Comparison of ENCODE assay signal across 18 cellular contexts in genomic region chr1:1246230-1246600, GRCh38. TPM values are rescaled to one million over a fixed set of nuclear protein-coding genes. Genes with fewer than 3 reads are reported as not detected.
A peak's percentile ranks its signal among the peaks of the same experiment; 100 is the strongest.
DNase-seq lines count a peak whose midpoint lies in the region; ATAC-seq, FAIRE-seq and TF ChIP-seq lines count a peak whose summit lies in the region.
"Had no signal": no experiment of that assay in that cellular context is flagged by ENCODE, and none has a peak within 500 bp of the region (broad histone marks: within the 10 kb centered on the region; RNA-seq: fewer than 3 reads in every experiment).

No MANE protein-coding gene starts in this region.

- H3K27ac ChIP-seq in K562 (ENCODE audit: extremely low read depth, low read depth, low read length) (no peak overlapping the region), suprapubic skin (no peak overlapping the region)

- no peak overlapping the region for H3K4me3 ChIP-seq in K562
- peak overlapping the region; percentile 33 for H3K4me3 ChIP-seq in suprapubic skin

- no peak overlapping the region for H3K4me2 ChIP-seq in K562 (ENCODE audit: insufficient read depth, low read length)

- no peak overlapping the region for H2AFZ ChIP-seq in K562 (ENCODE audit: low read depth, low read length)

- BruUV-seq in K562 (replicated peaks; lab: Mats Ljungman, UMichigan) = no TSS peak

- no peaks in the 10 kb centered on the region for H3K27me3 ChIP-seq in K562 (ENCODE audit: control insufficient read depth in 2 of 2, insufficient read depth in 2 of 2, low read length in 2 of 2)
- peaks cover 30% of the 10 kb centered on the region for H3K27me3 ChIP-seq in suprapubic skin

- H3K36me3 ChIP-seq in K562 (ENCODE audit: control insufficient read depth, insufficient read depth, low read length) (peaks cover 5% of the 10 kb centered on the region; the same call in 1 of the 3 replicates), suprapubic skin (no peaks in the 10 kb centered on the region)

- TF ChIP-seq POLR2A in K562 (conservative IDR thresholded peaks at IDR 0.05) (no peak), suprapubic skin (IDR thresholded peaks at IDR 0.05) (no peak)

- POLR2A ChIA-PET in K562 (lab: Yijun Ruan, JAX) = no interaction called here

- TF ChIP-seq CTCF in K562 (IDR thresholded peaks at IDR 0.05 in 2 of 3, conservative IDR thresholded peaks at IDR 0.05 in 1 of 3; ENCODE audit: insufficient read depth in 2 of 3, low read depth in 1 of 3, low read length in 3 of 3) = no peak
- TF ChIP-seq CTCF in suprapubic skin (IDR thresholded peaks at IDR 0.05) = no peak

- H3K4me1 ChIP-seq in K562 (replicated peaks in 1 of 2; ENCODE audit: control insufficient read depth in 2 of 2, insufficient read depth in 2 of 2, low read length in 2 of 2) (peaks cover 0 to 70% of the 10 kb centered on the region in 2 experiments; a peak in 3 of 5 replicates), suprapubic skin (peaks cover 28% of the 10 kb centered on the region)

- ATAC-seq in K562 (no peak), left lobe of liver (peak; percentile 10), HG03045 (IDR thresholded peaks at IDR 0.05; ENCODE audit: unreplicated experiment) (no peak), GM18519 (IDR thresholded peaks at IDR 0.05; ENCODE audit: low FRiP score, unreplicated experiment) (no peak)

- H3K9ac ChIP-seq in K562 (ENCODE audit: insufficient read depth in 1 of 2, low read depth in 2 of 2, low read length in 2 of 2) = no peak overlapping the region

- 88% methylated on average over 16 of the region's 32 CpGs for WGBS in K562 (ENCODE audit: insufficient coverage, low coverage, missing lambda C conversion rate)
- WGBS in suprapubic skin = 12% methylated on average over 11 of the region's 32 CpGs

- H3K9me1 ChIP-seq in K562 (ENCODE audit: control insufficient read depth, insufficient read depth, low read length) = no peaks in the 10 kb centered on the region

- intact Hi-C loops in K562 (cut with micrococcal nuclease) = no loop called here

- no peak for TF ChIP-seq RAD21 in K562 (CRISPR knock-in tag; conservative IDR thresholded peaks at IDR 0.05 in 1 of 2, IDR thresholded peaks at IDR 0.05 in 1 of 2)

- no peaks in the 10 kb centered on the region for H3K9me3 ChIP-seq in K562 (replicated peaks; ENCODE audit: control insufficient read depth, insufficient read depth, low read depth, low read length)
- H3K9me3 ChIP-seq in suprapubic skin = no peaks in the 10 kb centered on the region

- CTCF ChIA-PET in K562 (lab: Yijun Ruan, JAX; ENCODE audit: low intra/inter-chr PET ratio) = no interaction called here

- in situ Hi-C loops in K562 (cut with MboI) = no loop called here

- no peaks in the 10 kb centered on the region for H3K79me2 ChIP-seq in K562 (ENCODE audit: control insufficient read depth, insufficient read depth, low read length)

- DNase-seq in DMS53 (lab: John Stamatoyannopoulos, UW) (peak; percentile 50), DMS53 treated with DMSO at 0.1 percent for 48 hours (lab: John Stamatoyannopoulos, UW; ENCODE audit: unreplicated experiment) (no peak), K562 (ENCODE audit: extremely low read depth in 1 of 4, low spot score in 3 of 4) (no peak), left lobe of liver (ENCODE audit: low spot score) (no peak), suprapubic skin (ENCODE audit: low spot score in 2 of 2) (peak in 1 of 2 donors; percentile 55), activated gamma-delta T cell (lab: John Stamatoyannopoulos, UW) (no peak)
- DNase-seq: 8988T; Calu3; H9; MV-4-11; NCI-H1436 treated with DMSO at 0.1 percent for 48 hours; NCI-H2081 treated with DMSO at 0.1 percent for 48 hours; NCI-H2227 treated with DMSO at 0.1 percent for 48 hours; NCI-H524 treated with DMSO at 0.1 percent for 48 hours; NK-92 treated with Interleukin-12 subunit alpha and Interleukin-12 subunit beta, amount 100 ng/mL, for 24 hours had no signal

- TF ChIP-seq EP300 in K562 (IDR thresholded peaks at IDR 0.05; ENCODE audit: low read length) (no peak), suprapubic skin (IDR thresholded peaks at IDR 0.05) (no peak)

- no peaks in the 10 kb centered on the region for H4K20me1 ChIP-seq in K562 (replicated peaks; ENCODE audit: control insufficient read depth, insufficient read depth, low read length)

- FAIRE-seq in K562 (lab: Jason Lieb, UNC) = no peak

RNA-seq across cellular contexts. Expression of gene C1QTNF12, which starts 0.3 kb away (rescaled TPM):
- total RNA-seq in K562 (2011; cell fraction: chromatin; rRNA removed; ENCODE audit: low replicate concordance) = 2.5 and 12.6 TPM in 2 replicates
- total RNA-seq in K562 (2011; cell fraction: nucleolus; rRNA removed) = 9.5 and 10.8 TPM in 2 replicates
- total RNA-seq in K562 (2011; cell fraction: nucleoplasm; rRNA removed) = 4.3 and 7.0 TPM in 2 replicates
- 1.3 and 1.6 TPM in 2 replicates for total RNA-seq in K562 (2014; rRNA removed)
- total RNA-seq in K562 (2014; rRNA removed; fragmentation: Illumina TruSeq; extraction: Trizol) = not detected in 2 replicates
- total RNA-seq in K562 (2015; rRNA removed; fragmentation: Illumina TruSeq; extraction: Trizol) = 0.58 and 0.75 TPM in 2 replicates
- 2.2 and 3.7 TPM in 2 replicates for total RNA-seq in K562 (2021)
- 0.43 and 1.1 TPM in 2 replicates for polyA plus RNA-seq in K562 (2011; rRNA removed)
- polyA plus RNA-seq in K562 (2011; cell fraction: cytosol; rRNA removed) = 0.50 and 1.2 TPM in 2 replicates
- 18.7 and 21.7 TPM in 2 replicates for polyA plus RNA-seq in K562 (2011; cell fraction: nucleus; rRNA removed)
- polyA plus RNA-seq in K562 (2012) = 1.6 and 4.8 TPM in 2 replicates
- 1.1 TPM in 1 of 2 replicates, not detected in the other for polyA plus RNA-seq in K562 (2014; fragmentation: Illumina TruSeq; extraction: Trizol)
- under 1 TPM in 1 of 2 experiments, not detected in 1; 0.11 TPM for polyA plus RNA-seq in K562 (2014; fragmentation: Nextera tagmentation; extraction: Ambion mirVana)
- polyA plus RNA-seq in K562 (2014; rRNA removed) = 1.3 and 4.3 TPM in 2 replicates
- not detected in 2 replicates for polyA minus RNA-seq in K562 (2011; rRNA and poly(A)+ RNA removed)
- not detected in 2 replicates for polyA minus RNA-seq in K562 (2011; cell fraction: cytosol; rRNA and poly(A)+ RNA removed)
- polyA minus RNA-seq in K562 (2011; cell fraction: nucleus; rRNA and poly(A)+ RNA removed) = 1.1 and 1.8 TPM in 2 replicates
- total RNA-seq in left lobe of liver = 3.5 TPM
- 10 to 100 TPM in 1 of 4 donors, 1 to 10 TPM in 3; 4.3 to 23.5 (median 7.1) TPM for total RNA-seq in suprapubic skin

RNA-seq across cellular contexts. Expression of gene B3GALT6, which starts 14.2 kb away (rescaled TPM):
- 17.5 and 35.5 TPM in 2 replicates for total RNA-seq in K562 (2011; cell fraction: chromatin; rRNA removed; ENCODE audit: low replicate concordance)
- total RNA-seq in K562 (2011; cell fraction: nucleolus; rRNA removed) = 36.8 and 43.7 TPM in 2 replicates
- total RNA-seq in K562 (2011; cell fraction: nucleoplasm; rRNA removed) = 21.1 and 24.3 TPM in 2 replicates
- 29.8 and 33.0 TPM in 2 replicates for total RNA-seq in K562 (2014; rRNA removed)
- 6.8 and 9.0 TPM in 2 replicates for total RNA-seq in K562 (2014; rRNA removed; fragmentation: Illumina TruSeq; extraction: Trizol)
- total RNA-seq in K562 (2015; rRNA removed; fragmentation: Illumina TruSeq; extraction: Trizol) = 12.8 and 13.9 TPM in 2 replicates
- total RNA-seq in K562 (2021) = 27.9 and 28.1 TPM in 2 replicates
- 5.6 and 7.8 TPM in 2 replicates for polyA plus RNA-seq in K562 (2011; rRNA removed)
- polyA plus RNA-seq in K562 (2011; cell fraction: cytosol; rRNA removed) = 10.2 and 34.2 TPM in 2 replicates
- polyA plus RNA-seq in K562 (2011; cell fraction: nucleus; rRNA removed) = 7.7 and 12.7 TPM in 2 replicates
- polyA plus RNA-seq in K562 (2012) = 13.9 and 16.7 TPM in 2 replicates
- 8.4 and 9.9 TPM in 2 replicates for polyA plus RNA-seq in K562 (2014; fragmentation: Illumina TruSeq; extraction: Trizol)
- 1 to 10 TPM in 1 of 2 experiments, under 1 TPM in 1; 0.68 to 1.0 TPM for polyA plus RNA-seq in K562 (2014; fragmentation: Nextera tagmentation; extraction: Ambion mirVana)
- 15.8 and 17.2 TPM in 2 replicates for polyA plus RNA-seq in K562 (2014; rRNA removed)
- polyA minus RNA-seq in K562 (2011; rRNA and poly(A)+ RNA removed) = 6.9 and 10.1 TPM in 2 replicates
- polyA minus RNA-seq in K562 (2011; cell fraction: cytosol; rRNA and poly(A)+ RNA removed) = 9.6 and 12.9 TPM in 2 replicates
- 23.0 and 24.2 TPM in 2 replicates for polyA minus RNA-seq in K562 (2011; cell fraction: nucleus; rRNA and poly(A)+ RNA removed)
- total RNA-seq in left lobe of liver = 9.3 TPM
- total RNA-seq in suprapubic skin = 10 to 100 TPM in 3 of 4 donors, 1 to 10 TPM in 1; 9.3 to 24.4 (median 16.4) TPM

RNA-seq across cellular contexts. Expression of gene SDF4, which starts 14.4 kb away (rescaled TPM):
- total RNA-seq in K562 (2011; cell fraction: chromatin; rRNA removed; ENCODE audit: low replicate concordance) = 114 and 239 TPM in 2 replicates
- 360 and 385 TPM in 2 replicates for total RNA-seq in K562 (2011; cell fraction: nucleolus; rRNA removed)
- 146 and 213 TPM in 2 replicates for total RNA-seq in K562 (2011; cell fraction: nucleoplasm; rRNA removed)
- total RNA-seq in K562 (2014; rRNA removed) = 82.6 and 118 TPM in 2 replicates
- 18.1 and 30.3 TPM in 2 replicates for total RNA-seq in K562 (2014; rRNA removed; fragmentation: Illumina TruSeq; extraction: Trizol)
- total RNA-seq in K562 (2015; rRNA removed; fragmentation: Illumina TruSeq; extraction: Trizol) = 62.2 and 65.2 TPM in 2 replicates
- total RNA-seq in K562 (2021) = 152 and 160 TPM in 2 replicates
- polyA plus RNA-seq in K562 (2011; rRNA removed) = 43.8 and 77.2 TPM in 2 replicates
- polyA plus RNA-seq in K562 (2011; cell fraction: cytosol; rRNA removed) = 44.3 and 73.9 TPM in 2 replicates
- 122 and 161 TPM in 2 replicates for polyA plus RNA-seq in K562 (2011; cell fraction: nucleus; rRNA removed)
- polyA plus RNA-seq in K562 (2012) = 112 and 208 TPM in 2 replicates
- 66.0 and 88.1 TPM in 2 replicates for polyA plus RNA-seq in K562 (2014; fragmentation: Illumina TruSeq; extraction: Trizol)
- polyA plus RNA-seq in K562 (2014; fragmentation: Nextera tagmentation; extraction: Ambion mirVana) = 1 to 10 TPM in 1 of 2 experiments, under 1 TPM in 1; 0.35 to 4.9 TPM
- 93.4 and 101 TPM in 2 replicates for polyA plus RNA-seq in K562 (2014; rRNA removed)
- polyA minus RNA-seq in K562 (2011; rRNA and poly(A)+ RNA removed) = 59.1 and 63.4 TPM in 2 replicates
- polyA minus RNA-seq in K562 (2011; cell fraction: cytosol; rRNA and poly(A)+ RNA removed) = 37.0 and 61.3 TPM in 2 replicates
- polyA minus RNA-seq in K562 (2011; cell fraction: nucleus; rRNA and poly(A)+ RNA removed) = 48.9 and 83.4 TPM in 2 replicates
- total RNA-seq in left lobe of liver = 166 TPM
- total RNA-seq in suprapubic skin = 10 to 100 TPM; 57.5 to 87.6 (median 73.1) TPM

RNA-seq across cellular contexts. Expression of gene UBE2J2, which starts 27.4 kb away (rescaled TPM):
- total RNA-seq in K562 (2011; cell fraction: chromatin; rRNA removed; ENCODE audit: low replicate concordance) = 155 and 222 TPM in 2 replicates
- 116 and 127 TPM in 2 replicates for total RNA-seq in K562 (2011; cell fraction: nucleolus; rRNA removed)
- 111 and 123 TPM in 2 replicates for total RNA-seq in K562 (2011; cell fraction: nucleoplasm; rRNA removed)
- total RNA-seq in K562 (2014; rRNA removed) (110 and 124 TPM in 2 replicates), K562 (2014; rRNA removed; fragmentation: Illumina TruSeq; extraction: Trizol) (47.1 and 51.5 TPM in 2 replicates), K562 (2015; rRNA removed; fragmentation: Illumina TruSeq; extraction: Trizol) (73.0 and 75.5 TPM in 2 replicates), K562 (2021) (109 and 112 TPM in 2 replicates), left lobe of liver (27.6 TPM), suprapubic skin (10 to 100 TPM; 30.2 to 70.0 (median 60.0) TPM)
- polyA plus RNA-seq in K562 (2011; rRNA removed) (36.4 and 45.5 TPM in 2 replicates), K562 (2014; fragmentation: Illumina TruSeq; extraction: Trizol) (81.5 and 83.2 TPM in 2 replicates), K562 (2014; fragmentation: Nextera tagmentation; extraction: Ambion mirVana) (1 to 10 TPM in 1 of 2 experiments, under 1 TPM in 1; 0.93 to 2.3 TPM), K562 (2014; rRNA removed) (107 and 108 TPM in 2 replicates)
- polyA plus RNA-seq in K562 (2011; cell fraction: cytosol; rRNA removed) = 45.1 and 76.3 TPM in 2 replicates
- 61.5 and 87.2 TPM in 2 replicates for polyA plus RNA-seq in K562 (2011; cell fraction: nucleus; rRNA removed)
- 72.3 and 75.8 TPM in 2 replicates for polyA plus RNA-seq in K562 (2012)
- polyA minus RNA-seq in K562 (2011; rRNA and poly(A)+ RNA removed) = 12.5 and 14.9 TPM in 2 replicates
- 35.1 and 36.5 TPM in 2 replicates for polyA minus RNA-seq in K562 (2011; cell fraction: cytosol; rRNA and poly(A)+ RNA removed)
- 33.1 and 42.7 TPM in 2 replicates for polyA minus RNA-seq in K562 (2011; cell fraction: nucleus; rRNA and poly(A)+ RNA removed)

RNA-seq across cellular contexts. Expression of gene TNFRSF4, which starts 32.3 kb away (rescaled TPM):
- 0.44 TPM in 1 of 2 replicates, not detected in the other for total RNA-seq in K562 (2011; cell fraction: chromatin; rRNA removed; ENCODE audit: low replicate concordance)
- total RNA-seq in K562 (2011; cell fraction: nucleolus; rRNA removed) = 0.66 and 1.7 TPM in 2 replicates
- not detected in 2 replicates for total RNA-seq in K562 (2011; cell fraction: nucleoplasm; rRNA removed)
- total RNA-seq in K562 (2014; rRNA removed) (0.23 TPM in 1 of 2 replicates, not detected in the other), K562 (2014; rRNA removed; fragmentation: Illumina TruSeq; extraction: Trizol) (not detected in 2 replicates), K562 (2015; rRNA removed; fragmentation: Illumina TruSeq; extraction: Trizol) (0.07 TPM in 1 of 2 replicates, not detected in the other), K562 (2021) (0.44 and 0.47 TPM in 2 replicates), left lobe of liver (0.38 TPM), suprapubic skin (1 to 10 TPM in 1 of 4 donors, under 1 TPM in 2, not detected in 1; 0.42 to 1.4 (median 0.72) TPM)
- polyA plus RNA-seq in K562 (2011; rRNA removed) (0.08 TPM in 1 of 2 replicates, not detected in the other), K562 (2014; fragmentation: Illumina TruSeq; extraction: Trizol) (not detected in 2 replicates), K562 (2014; fragmentation: Nextera tagmentation; extraction: Ambion mirVana) (not detected), K562 (2014; rRNA removed) (0.16 TPM in 1 of 2 replicates, not detected in the other)
- 0.19 and 0.39 TPM in 2 replicates for polyA plus RNA-seq in K562 (2011; cell fraction: cytosol; rRNA removed)
- 0.74 and 1.3 TPM in 2 replicates for polyA plus RNA-seq in K562 (2011; cell fraction: nucleus; rRNA removed)
- polyA plus RNA-seq in K562 (2012) = 0.65 TPM in 1 of 2 replicates, not detected in the other
- polyA minus RNA-seq in K562 (2011; rRNA and poly(A)+ RNA removed) = not detected in 2 replicates
- polyA minus RNA-seq in K562 (2011; cell fraction: cytosol; rRNA and poly(A)+ RNA removed) = not detected in 2 replicates
- 0.22 and 0.27 TPM in 2 replicates for polyA minus RNA-seq in K562 (2011; cell fraction: nucleus; rRNA and poly(A)+ RNA removed)
- total RNA-seq: Calu3 had no signal
- polyA plus RNA-seq: IgD-negative memory B cell had no signal
